In the genomic region with DNA sequence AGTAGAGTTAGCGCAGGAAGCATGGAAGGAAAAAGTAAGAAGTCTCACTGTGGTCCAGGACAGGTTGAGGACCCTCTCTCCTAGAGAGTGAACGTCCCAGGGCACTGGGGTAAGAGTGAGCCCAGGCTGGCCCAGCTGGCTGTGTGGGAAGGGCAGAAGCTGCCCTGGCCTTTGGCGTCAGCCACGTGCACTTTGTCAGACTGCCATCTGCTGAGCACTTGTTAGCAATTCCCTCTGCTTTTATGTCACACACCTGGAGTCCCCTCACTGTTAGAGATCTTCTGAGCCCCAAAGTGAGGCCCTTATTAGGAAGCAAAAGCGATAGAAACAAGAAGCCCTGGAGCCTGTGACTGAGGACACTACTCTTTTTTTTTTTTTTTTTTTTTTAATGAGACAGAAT, we compare ENCODE assay signal across 8 cellular contexts.
A peak's percentile ranks its signal among the peaks of the same experiment; 100 is the strongest.
DNase-seq lines count a peak whose midpoint lies in the region; ATAC-seq and TF ChIP-seq lines count a peak whose summit lies in the region.

No MANE protein-coding gene starts in this region.

- intact Hi-C loops in vagina (cut with DNase I) = no loop called here

- no peaks in the 10 kb centered on the region for H3K9me3 Mint-ChIP-seq in HFFc6

- no peak overlapping the region for H3K4me3 Mint-ChIP-seq in HFFc6

- TF ChIP-seq CTCF in HFFc6 (IDR thresholded peaks at IDR 0.05) (peak; percentile 7; the same call in 1 of the 2 replicates), vagina (IDR thresholded peaks at IDR 0.05) (no peak)

- H3K9me3 ChIP-seq in vagina = no peaks in the 10 kb centered on the region

- H3K27ac Mint-ChIP-seq in HFFc6 = no peak overlapping the region

- DNase-seq in DMS53 treated with DMSO at 0.1 percent for 48 hours (lab: John Stamatoyannopoulos, UW; ENCODE audit: unreplicated experiment) = peak; percentile 54
- DNase-seq in HFFc6 = no peak
- DNase-seq in RPMI8226 = peak; percentile 69
- peak; percentile 41 for DNase-seq in iPS-NIHi11 (ENCODE audit: low spot score)
- no peak for DNase-seq in vagina (ENCODE audit: extremely low spot score in 2 of 2)
- no peak for DNase-seq in amygdala (lab: John Stamatoyannopoulos, UW)

- no peak for TF ChIP-seq POLR2A in vagina (IDR thresholded peaks at IDR 0.05)

- H3K4me3 ChIP-seq in vagina = no peak overlapping the region

- H3K27me3 Mint-ChIP-seq in HFFc6 (ENCODE audit: insufficient read depth) = peaks cover 3% of the 10 kb centered on the region

- no peaks in the 10 kb centered on the region for H3K4me1 ChIP-seq in vagina

- no peaks in the 10 kb centered on the region for H3K36me3 Mint-ChIP-seq in HFFc6 (ENCODE audit: low read depth)

- ATAC-seq in GM18870 (IDR thresholded peaks at IDR 0.05; ENCODE audit: unreplicated experiment) = no peak
- no peak for ATAC-seq in HG03457 (IDR thresholded peaks at IDR 0.05; ENCODE audit: unreplicated experiment)

- H3K27me3 ChIP-seq in vagina = no peaks in the 10 kb centered on the region

- H3K27ac ChIP-seq in vagina = no peak overlapping the region

- no peaks in the 10 kb centered on the region for H3K36me3 ChIP-seq in vagina

- peaks cover 39% of the 10 kb centered on the region for H3K4me1 Mint-ChIP-seq in HFFc6 (ENCODE audit: low read depth)

Comparison
In these comparisons a context has a peak if more than half of its experiments do, and no peak if none do; other contexts are left out.
1. DNase-seq: peak in DMS53 treated with DMSO at 0.1 percent for 48 hours (single experiment), RPMI8226 (single experiment) and iPS-NIHi11 (single experiment); none in HFFc6 (single experiment), vagina (0 of 2) and amygdala (0 of 56).